ENCODE assay signal across 1 cellular context in the genomic region with DNA sequence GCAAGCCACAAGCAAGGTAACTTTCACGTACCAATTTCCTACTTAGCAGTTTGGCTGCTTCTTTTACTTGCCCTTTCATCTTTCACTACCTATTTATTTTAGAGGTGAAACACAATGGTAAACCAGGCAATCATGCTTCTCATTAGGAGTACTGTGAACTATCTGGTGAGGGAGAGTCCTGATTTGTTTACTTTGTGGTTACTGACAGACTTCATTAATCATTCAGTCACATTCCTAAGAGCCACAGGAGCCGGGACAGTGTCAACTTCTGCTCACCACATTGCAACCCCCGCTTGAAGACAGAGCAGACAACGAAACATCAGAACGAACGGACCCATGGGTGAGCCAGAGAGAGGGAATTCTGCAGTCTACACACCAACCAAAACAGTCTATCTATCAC.
TF ChIP-seq lines count a peak whose summit lies in the region.

No MANE protein-coding gene starts in this region.

TF ChIP-seq in HepG2, 621 proteins besides CTCF, POLR2A, EP300 and RAD21 (continued from another document and continues in another):
- TF ChIP-seq ZSCAN30 (CRISPR knock-in tag; IDR thresholded peaks at IDR 0.05) (no peak), HHEX (CRISPR knock-in tag; IDR thresholded peaks at IDR 0.05) (peak; percentile 63; the same call in 1 of the 2 replicates), ZMYM4 (CRISPR knock-in tag; IDR thresholded peaks at IDR 0.05) (no peak), NFYC (CRISPR knock-in tag; IDR thresholded peaks at IDR 0.05) (no peak), ZNF670 (CRISPR knock-in tag; IDR thresholded peaks at IDR 0.05; ENCODE audit: borderline replicate concordance) (no peak), SP1 (IDR thresholded peaks at IDR 0.05) (no peak), SP1 (CRISPR knock-in tag; IDR thresholded peaks at IDR 0.05) (no peak), PHB2 (IDR thresholded peaks at IDR 0.05; ENCODE audit: partially characterized antibody) (no peak), FOXP1 (IDR thresholded peaks at IDR 0.05) (0 out of 2 replicates have a peak, but pooled peaks have one; percentile 18), FOXP1 (CRISPR knock-in tag; IDR thresholded peaks at IDR 0.05) (0 out of 2 replicates have a peak, but pooled peaks have one; percentile 56), HOXA5 (CRISPR knock-in tag; IDR thresholded peaks at IDR 0.05) (peak; percentile 98), NONO (IDR thresholded peaks at IDR 0.05) (no peak), NONO (CRISPR knock-in tag; conservative IDR thresholded peaks at IDR 0.05) (no peak), ZFAT (CRISPR knock-in tag; conservative IDR thresholded peaks at IDR 0.05) (no peak), TOE1 (CRISPR knock-in tag; IDR thresholded peaks at IDR 0.05) (no peak), ZFY (CRISPR knock-in tag; IDR thresholded peaks at IDR 0.05) (no peak), KLF13 (CRISPR knock-in tag; IDR thresholded peaks at IDR 0.05) (no peak), IRX3 (CRISPR knock-in tag; IDR thresholded peaks at IDR 0.05; ENCODE audit: borderline replicate concordance, low read depth) (no peak)
- TF ChIP-seq, protein P1, sequence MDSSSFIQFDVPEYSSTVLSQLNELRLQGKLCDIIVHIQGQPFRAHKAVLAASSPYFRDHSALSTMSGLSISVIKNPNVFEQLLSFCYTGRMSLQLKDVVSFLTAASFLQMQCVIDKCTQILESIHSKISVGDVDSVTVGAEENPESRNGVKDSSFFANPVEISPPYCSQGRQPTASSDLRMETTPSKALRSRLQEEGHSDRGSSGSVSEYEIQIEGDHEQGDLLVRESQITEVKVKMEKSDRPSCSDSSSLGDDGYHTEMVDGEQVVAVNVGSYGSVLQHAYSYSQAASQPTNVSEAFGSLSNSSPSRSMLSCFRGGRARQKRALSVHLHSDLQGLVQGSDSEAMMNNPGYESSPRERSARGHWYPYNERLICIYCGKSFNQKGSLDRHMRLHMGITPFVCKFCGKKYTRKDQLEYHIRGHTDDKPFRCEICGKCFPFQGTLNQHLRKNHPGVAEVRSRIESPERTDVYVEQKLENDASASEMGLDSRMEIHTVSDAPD (CRISPR knock-in tag; IDR thresholded peaks at IDR 0.05) = peak; percentile 90
- TF ChIP-seq, protein P2, sequence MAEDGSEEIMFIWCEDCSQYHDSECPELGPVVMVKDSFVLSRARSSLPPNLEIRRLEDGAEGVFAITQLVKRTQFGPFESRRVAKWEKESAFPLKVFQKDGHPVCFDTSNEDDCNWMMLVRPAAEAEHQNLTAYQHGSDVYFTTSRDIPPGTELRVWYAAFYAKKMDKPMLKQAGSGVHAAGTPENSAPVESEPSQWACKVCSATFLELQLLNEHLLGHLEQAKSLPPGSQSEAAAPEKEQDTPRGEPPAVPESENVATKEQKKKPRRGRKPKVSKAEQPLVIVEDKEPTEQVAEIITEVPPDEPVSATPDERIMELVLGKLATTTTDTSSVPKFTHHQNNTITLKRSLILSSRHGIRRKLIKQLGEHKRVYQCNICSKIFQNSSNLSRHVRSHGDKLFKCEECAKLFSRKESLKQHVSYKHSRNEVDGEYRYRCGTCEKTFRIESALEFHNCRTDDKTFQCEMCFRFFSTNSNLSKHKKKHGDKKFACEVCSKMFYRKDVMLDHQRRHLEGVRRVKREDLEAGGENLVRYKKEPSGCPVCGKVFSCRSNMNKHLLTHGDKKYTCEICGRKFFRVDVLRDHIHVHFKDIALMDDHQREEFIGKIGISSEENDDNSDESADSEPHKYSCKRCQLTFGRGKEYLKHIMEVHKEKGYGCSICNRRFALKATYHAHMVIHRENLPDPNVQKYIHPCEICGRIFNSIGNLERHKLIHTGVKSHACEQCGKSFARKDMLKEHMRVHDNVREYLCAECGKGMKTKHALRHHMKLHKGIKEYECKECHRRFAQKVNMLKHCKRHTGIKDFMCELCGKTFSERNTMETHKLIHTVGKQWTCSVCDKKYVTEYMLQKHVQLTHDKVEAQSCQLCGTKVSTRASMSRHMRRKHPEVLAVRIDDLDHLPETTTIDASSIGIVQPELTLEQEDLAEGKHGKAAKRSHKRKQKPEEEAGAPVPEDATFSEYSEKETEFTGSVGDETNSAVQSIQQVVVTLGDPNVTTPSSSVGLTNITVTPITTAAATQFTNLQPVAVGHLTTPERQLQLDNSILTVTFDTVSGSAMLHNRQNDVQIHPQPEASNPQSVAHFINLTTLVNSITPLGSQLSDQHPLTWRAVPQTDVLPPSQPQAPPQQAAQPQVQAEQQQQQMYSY (CRISPR knock-in tag; IDR thresholded peaks at IDR 0.05) = no peak
- TF ChIP-seq, protein P3, sequence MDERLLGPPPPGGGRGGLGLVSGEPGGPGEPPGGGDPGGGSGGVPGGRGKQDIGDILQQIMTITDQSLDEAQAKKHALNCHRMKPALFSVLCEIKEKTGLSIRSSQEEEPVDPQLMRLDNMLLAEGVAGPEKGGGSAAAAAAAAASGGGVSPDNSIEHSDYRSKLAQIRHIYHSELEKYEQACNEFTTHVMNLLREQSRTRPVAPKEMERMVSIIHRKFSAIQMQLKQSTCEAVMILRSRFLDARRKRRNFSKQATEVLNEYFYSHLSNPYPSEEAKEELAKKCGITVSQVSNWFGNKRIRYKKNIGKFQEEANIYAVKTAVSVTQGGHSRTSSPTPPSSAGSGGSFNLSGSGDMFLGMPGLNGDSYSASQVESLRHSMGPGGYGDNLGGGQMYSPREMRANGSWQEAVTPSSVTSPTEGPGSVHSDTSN (CRISPR knock-in tag; IDR thresholded peaks at IDR 0.05) = 0 out of 2 replicates have a peak, but pooled peaks have one; percentile 39
- TF ChIP-seq, protein P4, sequence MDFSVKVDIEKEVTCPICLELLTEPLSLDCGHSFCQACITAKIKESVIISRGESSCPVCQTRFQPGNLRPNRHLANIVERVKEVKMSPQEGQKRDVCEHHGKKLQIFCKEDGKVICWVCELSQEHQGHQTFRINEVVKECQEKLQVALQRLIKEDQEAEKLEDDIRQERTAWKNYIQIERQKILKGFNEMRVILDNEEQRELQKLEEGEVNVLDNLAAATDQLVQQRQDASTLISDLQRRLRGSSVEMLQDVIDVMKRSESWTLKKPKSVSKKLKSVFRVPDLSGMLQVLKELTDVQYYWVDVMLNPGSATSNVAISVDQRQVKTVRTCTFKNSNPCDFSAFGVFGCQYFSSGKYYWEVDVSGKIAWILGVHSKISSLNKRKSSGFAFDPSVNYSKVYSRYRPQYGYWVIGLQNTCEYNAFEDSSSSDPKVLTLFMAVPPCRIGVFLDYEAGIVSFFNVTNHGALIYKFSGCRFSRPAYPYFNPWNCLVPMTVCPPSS (IDR thresholded peaks at IDR 0.05) = no peak
- TF ChIP-seq, protein P5, sequence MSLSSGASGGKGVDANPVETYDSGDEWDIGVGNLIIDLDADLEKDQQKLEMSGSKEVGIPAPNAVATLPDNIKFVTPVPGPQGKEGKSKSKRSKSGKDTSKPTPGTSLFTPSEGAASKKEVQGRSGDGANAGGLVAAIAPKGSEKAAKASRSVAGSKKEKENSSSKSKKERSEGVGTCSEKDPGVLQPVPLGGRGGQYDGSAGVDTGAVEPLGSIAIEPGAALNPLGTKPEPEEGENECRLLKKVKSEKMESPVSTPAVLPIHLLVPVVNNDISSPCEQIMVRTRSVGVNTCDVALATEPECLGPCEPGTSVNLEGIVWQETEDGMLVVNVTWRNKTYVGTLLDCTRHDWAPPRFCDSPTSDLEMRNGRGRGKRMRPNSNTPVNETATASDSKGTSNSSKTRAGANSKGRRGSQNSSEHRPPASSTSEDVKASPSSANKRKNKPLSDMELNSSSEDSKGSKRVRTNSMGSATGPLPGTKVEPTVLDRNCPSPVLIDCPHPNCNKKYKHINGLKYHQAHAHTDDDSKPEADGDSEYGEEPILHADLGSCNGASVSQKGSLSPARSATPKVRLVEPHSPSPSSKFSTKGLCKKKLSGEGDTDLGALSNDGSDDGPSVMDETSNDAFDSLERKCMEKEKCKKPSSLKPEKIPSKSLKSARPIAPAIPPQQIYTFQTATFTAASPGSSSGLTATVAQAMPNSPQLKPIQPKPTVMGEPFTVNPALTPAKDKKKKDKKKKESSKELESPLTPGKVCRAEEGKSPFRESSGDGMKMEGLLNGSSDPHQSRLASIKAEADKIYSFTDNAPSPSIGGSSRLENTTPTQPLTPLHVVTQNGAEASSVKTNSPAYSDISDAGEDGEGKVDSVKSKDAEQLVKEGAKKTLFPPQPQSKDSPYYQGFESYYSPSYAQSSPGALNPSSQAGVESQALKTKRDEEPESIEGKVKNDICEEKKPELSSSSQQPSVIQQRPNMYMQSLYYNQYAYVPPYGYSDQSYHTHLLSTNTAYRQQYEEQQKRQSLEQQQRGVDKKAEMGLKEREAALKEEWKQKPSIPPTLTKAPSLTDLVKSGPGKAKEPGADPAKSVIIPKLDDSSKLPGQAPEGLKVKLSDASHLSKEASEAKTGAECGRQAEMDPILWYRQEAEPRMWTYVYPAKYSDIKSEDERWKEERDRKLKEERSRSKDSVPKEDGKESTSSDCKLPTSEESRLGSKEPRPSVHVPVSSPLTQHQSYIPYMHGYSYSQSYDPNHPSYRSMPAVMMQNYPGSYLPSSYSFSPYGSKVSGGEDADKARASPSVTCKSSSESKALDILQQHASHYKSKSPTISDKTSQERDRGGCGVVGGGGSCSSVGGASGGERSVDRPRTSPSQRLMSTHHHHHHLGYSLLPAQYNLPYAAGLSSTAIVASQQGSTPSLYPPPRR (CRISPR knock-in tag; IDR thresholded peaks at IDR 0.05; ENCODE audit: borderline replicate concordance) = peak; percentile 77; the same call in 1 of the 2 replicates
- TF ChIP-seq, protein P6, sequence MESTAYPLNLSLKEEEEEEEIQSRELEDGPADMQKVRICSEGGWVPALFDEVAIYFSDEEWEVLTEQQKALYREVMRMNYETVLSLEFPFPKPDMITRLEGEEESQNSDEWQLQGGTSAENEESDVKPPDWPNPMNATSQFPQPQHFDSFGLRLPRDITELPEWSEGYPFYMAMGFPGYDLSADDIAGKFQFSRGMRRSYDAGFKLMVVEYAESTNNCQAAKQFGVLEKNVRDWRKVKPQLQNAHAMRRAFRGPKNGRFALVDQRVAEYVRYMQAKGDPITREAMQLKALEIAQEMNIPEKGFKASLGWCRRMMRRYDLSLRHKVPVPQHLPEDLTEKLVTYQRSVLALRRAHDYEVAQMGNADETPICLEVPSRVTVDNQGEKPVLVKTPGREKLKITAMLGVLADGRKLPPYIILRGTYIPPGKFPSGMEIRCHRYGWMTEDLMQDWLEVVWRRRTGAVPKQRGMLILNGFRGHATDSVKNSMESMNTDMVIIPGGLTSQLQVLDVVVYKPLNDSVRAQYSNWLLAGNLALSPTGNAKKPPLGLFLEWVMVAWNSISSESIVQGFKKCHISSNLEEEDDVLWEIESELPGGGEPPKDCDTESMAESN (CRISPR knock-in tag; conservative IDR thresholded peaks at IDR 0.05) = no peak
- TF ChIP-seq, protein P7, sequence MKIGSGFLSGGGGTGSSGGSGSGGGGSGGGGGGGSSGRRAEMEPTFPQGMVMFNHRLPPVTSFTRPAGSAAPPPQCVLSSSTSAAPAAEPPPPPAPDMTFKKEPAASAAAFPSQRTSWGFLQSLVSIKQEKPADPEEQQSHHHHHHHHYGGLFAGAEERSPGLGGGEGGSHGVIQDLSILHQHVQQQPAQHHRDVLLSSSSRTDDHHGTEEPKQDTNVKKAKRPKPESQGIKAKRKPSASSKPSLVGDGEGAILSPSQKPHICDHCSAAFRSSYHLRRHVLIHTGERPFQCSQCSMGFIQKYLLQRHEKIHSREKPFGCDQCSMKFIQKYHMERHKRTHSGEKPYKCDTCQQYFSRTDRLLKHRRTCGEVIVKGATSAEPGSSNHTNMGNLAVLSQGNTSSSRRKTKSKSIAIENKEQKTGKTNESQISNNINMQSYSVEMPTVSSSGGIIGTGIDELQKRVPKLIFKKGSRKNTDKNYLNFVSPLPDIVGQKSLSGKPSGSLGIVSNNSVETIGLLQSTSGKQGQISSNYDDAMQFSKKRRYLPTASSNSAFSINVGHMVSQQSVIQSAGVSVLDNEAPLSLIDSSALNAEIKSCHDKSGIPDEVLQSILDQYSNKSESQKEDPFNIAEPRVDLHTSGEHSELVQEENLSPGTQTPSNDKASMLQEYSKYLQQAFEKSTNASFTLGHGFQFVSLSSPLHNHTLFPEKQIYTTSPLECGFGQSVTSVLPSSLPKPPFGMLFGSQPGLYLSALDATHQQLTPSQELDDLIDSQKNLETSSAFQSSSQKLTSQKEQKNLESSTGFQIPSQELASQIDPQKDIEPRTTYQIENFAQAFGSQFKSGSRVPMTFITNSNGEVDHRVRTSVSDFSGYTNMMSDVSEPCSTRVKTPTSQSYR (CRISPR knock-in tag; IDR thresholded peaks at IDR 0.05; ENCODE audit: borderline replicate concordance) = peak; percentile 36; the same call in 1 of the 2 replicates
- TF ChIP-seq, protein P8, sequence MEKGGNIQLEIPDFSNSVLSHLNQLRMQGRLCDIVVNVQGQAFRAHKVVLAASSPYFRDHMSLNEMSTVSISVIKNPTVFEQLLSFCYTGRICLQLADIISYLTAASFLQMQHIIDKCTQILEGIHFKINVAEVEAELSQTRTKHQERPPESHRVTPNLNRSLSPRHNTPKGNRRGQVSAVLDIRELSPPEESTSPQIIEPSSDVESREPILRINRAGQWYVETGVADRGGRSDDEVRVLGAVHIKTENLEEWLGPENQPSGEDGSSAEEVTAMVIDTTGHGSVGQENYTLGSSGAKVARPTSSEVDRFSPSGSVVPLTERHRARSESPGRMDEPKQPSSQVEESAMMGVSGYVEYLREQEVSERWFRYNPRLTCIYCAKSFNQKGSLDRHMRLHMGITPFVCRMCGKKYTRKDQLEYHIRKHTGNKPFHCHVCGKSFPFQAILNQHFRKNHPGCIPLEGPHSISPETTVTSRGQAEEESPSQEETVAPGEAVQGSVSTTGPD (CRISPR knock-in tag; IDR thresholded peaks at IDR 0.05) = peak; percentile 81
- TF ChIP-seq, protein P9, sequence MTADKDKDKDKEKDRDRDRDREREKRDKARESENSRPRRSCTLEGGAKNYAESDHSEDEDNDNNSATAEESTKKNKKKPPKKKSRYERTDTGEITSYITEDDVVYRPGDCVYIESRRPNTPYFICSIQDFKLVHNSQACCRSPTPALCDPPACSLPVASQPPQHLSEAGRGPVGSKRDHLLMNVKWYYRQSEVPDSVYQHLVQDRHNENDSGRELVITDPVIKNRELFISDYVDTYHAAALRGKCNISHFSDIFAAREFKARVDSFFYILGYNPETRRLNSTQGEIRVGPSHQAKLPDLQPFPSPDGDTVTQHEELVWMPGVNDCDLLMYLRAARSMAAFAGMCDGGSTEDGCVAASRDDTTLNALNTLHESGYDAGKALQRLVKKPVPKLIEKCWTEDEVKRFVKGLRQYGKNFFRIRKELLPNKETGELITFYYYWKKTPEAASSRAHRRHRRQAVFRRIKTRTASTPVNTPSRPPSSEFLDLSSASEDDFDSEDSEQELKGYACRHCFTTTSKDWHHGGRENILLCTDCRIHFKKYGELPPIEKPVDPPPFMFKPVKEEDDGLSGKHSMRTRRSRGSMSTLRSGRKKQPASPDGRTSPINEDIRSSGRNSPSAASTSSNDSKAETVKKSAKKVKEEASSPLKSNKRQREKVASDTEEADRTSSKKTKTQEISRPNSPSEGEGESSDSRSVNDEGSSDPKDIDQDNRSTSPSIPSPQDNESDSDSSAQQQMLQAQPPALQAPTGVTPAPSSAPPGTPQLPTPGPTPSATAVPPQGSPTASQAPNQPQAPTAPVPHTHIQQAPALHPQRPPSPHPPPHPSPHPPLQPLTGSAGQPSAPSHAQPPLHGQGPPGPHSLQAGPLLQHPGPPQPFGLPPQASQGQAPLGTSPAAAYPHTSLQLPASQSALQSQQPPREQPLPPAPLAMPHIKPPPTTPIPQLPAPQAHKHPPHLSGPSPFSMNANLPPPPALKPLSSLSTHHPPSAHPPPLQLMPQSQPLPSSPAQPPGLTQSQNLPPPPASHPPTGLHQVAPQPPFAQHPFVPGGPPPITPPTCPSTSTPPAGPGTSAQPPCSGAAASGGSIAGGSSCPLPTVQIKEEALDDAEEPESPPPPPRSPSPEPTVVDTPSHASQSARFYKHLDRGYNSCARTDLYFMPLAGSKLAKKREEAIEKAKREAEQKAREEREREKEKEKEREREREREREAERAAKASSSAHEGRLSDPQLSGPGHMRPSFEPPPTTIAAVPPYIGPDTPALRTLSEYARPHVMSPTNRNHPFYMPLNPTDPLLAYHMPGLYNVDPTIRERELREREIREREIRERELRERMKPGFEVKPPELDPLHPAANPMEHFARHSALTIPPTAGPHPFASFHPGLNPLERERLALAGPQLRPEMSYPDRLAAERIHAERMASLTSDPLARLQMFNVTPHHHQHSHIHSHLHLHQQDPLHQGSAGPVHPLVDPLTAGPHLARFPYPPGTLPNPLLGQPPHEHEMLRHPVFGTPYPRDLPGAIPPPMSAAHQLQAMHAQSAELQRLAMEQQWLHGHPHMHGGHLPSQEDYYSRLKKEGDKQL (CRISPR knock-in tag; IDR thresholded peaks at IDR 0.05; ENCODE audit: low read depth) = peak; percentile 79; the same call in 1 of the 2 replicates
